In genomic region chr7:158876984-158877383, GRCh38 we compare ENCODE assay signal across 21 cellular contexts. TPM values are rescaled to one million over a fixed set of nuclear protein-coding genes. Genes with fewer than 3 reads are reported as not detected.
DNase-seq lines count a peak whose midpoint lies in the region; ATAC-seq and TF ChIP-seq lines count a peak whose summit lies in the region.
"Had no signal": no experiment of that assay in that cellular context is flagged by ENCODE, and none has a peak within 500 bp of the region (broad histone marks: within the 10 kb centered on the region; RNA-seq: fewer than 3 reads in every experiment).

No MANE protein-coding gene starts in this region.

- 96 to 100% methylated on average over 7 to 23 of the region's 23 CpGs for WGBS in endodermal cell (ENCODE audit: insufficient coverage in 1 of 2, insufficient read length in 1 of 2), 2 experiments

- no peaks in the 10 kb centered on the region for H3K27me3 Mint-ChIP-seq in endodermal cell (ENCODE audit: insufficient read depth)
- H3K27me3 Mint-ChIP-seq: B cell; CD4-positive, alpha-beta T cell had no signal

- no peaks in the 10 kb centered on the region for H3K9me3 Mint-ChIP-seq in endodermal cell
- H3K9me3 Mint-ChIP-seq: CD4-positive, alpha-beta T cell; CD8-positive, alpha-beta T cell had no signal

- intact Hi-C loops in ascending aorta (cut with DNase I) = no loop called here

- no peak for ATAC-seq in thoracic aorta (ENCODE audit: insufficient number of reproducible peaks, low FRiP score, low read depth)
- ATAC-seq in HG03280 (IDR thresholded peaks at IDR 0.05; ENCODE audit: unreplicated experiment) = no peak
- ATAC-seq: A549; CD8-positive, alpha-beta T cell; GM12878 had no signal

- peaks cover 38 to 56% of the 10 kb centered on the region in 2 donors for H3K36me3 ChIP-seq in ascending aorta
- H3K36me3 ChIP-seq in endodermal cell (ENCODE audit: control insufficient read depth, insufficient read depth, low read length) = peaks cover 24% of the 10 kb centered on the region
- H3K36me3 ChIP-seq in rectal smooth muscle tissue (ENCODE audit: control insufficient read depth, insufficient read depth, low read length) = peaks cover 7% of the 10 kb centered on the region
- peaks cover 2% of the 10 kb centered on the region for H3K36me3 ChIP-seq in thoracic aorta

- H3K9me3 ChIP-seq in ascending aorta (no peaks in the 10 kb centered on the region), endodermal cell (ENCODE audit: control insufficient read depth, low read length) (no peaks in the 10 kb centered on the region), thoracic aorta (no peaks in the 10 kb centered on the region)
- H3K9me3 ChIP-seq: A549, Caco-2 had no signal

- no peaks in the 10 kb centered on the region for H3K4me1 ChIP-seq in ascending aorta
- no peaks in the 10 kb centered on the region for H3K4me1 ChIP-seq in endodermal cell (ENCODE audit: control insufficient read depth, insufficient read depth, low read length)
- H3K4me1 ChIP-seq in rectal smooth muscle tissue (ENCODE audit: control insufficient read depth, insufficient read depth, low read length) = no peaks in the 10 kb centered on the region
- peaks cover 0 to 15% of the 10 kb centered on the region in 2 donors for H3K4me1 ChIP-seq in thoracic aorta (ENCODE audit: control insufficient read depth in 1 of 2, low read depth in 2 of 2)
- H3K4me1 ChIP-seq: A549, Caco-2 had no signal

- in situ Hi-C loops in G401 (cut with HindIII; ENCODE audit: low sequenced_read_pairs) = no loop called here

- TF ChIP-seq CTCF in ascending aorta (IDR thresholded peaks at IDR 0.05) = no peak
- no peak for TF ChIP-seq CTCF in endodermal cell (conservative IDR thresholded peaks at IDR 0.05)
- no peak for TF ChIP-seq CTCF in thoracic aorta (IDR thresholded peaks at IDR 0.05)

- H3K9ac ChIP-seq in endodermal cell (ENCODE audit: extremely low read depth, low read length, poor library complexity, severe bottlenecking) (no peak overlapping the region), rectal smooth muscle tissue (ENCODE audit: low read length) (no peak overlapping the region)
- H3K9ac ChIP-seq: BLaER1 treated with 17β-estradiol and CSF1 and Interleukin-3, amounts not matched to agents 10 nM and 100 nM had no signal

- H3K27me3 ChIP-seq in ascending aorta (no peaks in the 10 kb centered on the region), endodermal cell (ENCODE audit: control insufficient read depth, insufficient read depth, low read length, poor library complexity, severe bottlenecking) (no peaks in the 10 kb centered on the region), rectal smooth muscle tissue (ENCODE audit: control insufficient read depth, insufficient read depth, low read length) (no peaks in the 10 kb centered on the region), thoracic aorta (replicated peaks; ENCODE audit: insufficient read depth) (no peaks in the 10 kb centered on the region)
- H3K27me3 ChIP-seq: BLaER1 treated with 17β-estradiol and CSF1 and Interleukin-3, amounts not matched to agents 10 nM and 100 nM had no signal

- H3K27ac ChIP-seq in ascending aorta = peak overlapping the region; percentile 61 to 63
- H3K27ac ChIP-seq in endodermal cell (ENCODE audit: low read depth, low read length) = no peak overlapping the region
- peak overlapping the region; percentile 13 for H3K27ac ChIP-seq in rectal smooth muscle tissue (ENCODE audit: low read depth, low read length)
- H3K27ac ChIP-seq in thoracic aorta = peak overlapping the region; percentile 46 to 51
- H3K27ac ChIP-seq: 22Rv1; A549; BLaER1 treated with 17β-estradiol and CSF1 and Interleukin-3, amounts not matched to agents 10 nM and 100 nM; C4-2B had no signal

- H3K27ac Mint-ChIP-seq in endodermal cell = no peak overlapping the region
- H3K27ac Mint-ChIP-seq: B cell; CD4-positive, alpha-beta T cell; CD8-positive, alpha-beta T cell had no signal

- H3K36me3 Mint-ChIP-seq in endodermal cell (ENCODE audit: low read depth) = peaks cover 63% of the 10 kb centered on the region

- H3K4me3 ChIP-seq in ascending aorta (no peak overlapping the region), endodermal cell (ENCODE audit: low read length) (no peak overlapping the region), rectal smooth muscle tissue (ENCODE audit: low read length) (no peak overlapping the region), thoracic aorta (no peak overlapping the region)
- H3K4me3 ChIP-seq: A549; BLaER1 treated with 17β-estradiol and CSF1 and Interleukin-3, amounts not matched to agents 10 nM and 100 nM; GM12878 had no signal

- DNase-seq in ascending aorta (ENCODE audit: low spot score in 2 of 2) = no peak
- DNase-seq in endodermal cell = peak; percentile 13
- no peak for DNase-seq in thoracic aorta (ENCODE audit: low spot score)
- DNase-seq in G401 (ENCODE audit: low spot score) = no peak
- DNase-seq in putamen (ENCODE audit: low spot score) = no peak
- no peak for DNase-seq in HuH-7 (ENCODE audit: low spot score)
- DNase-seq: AML-193; Caco-2; Calu3; CD4-positive, alpha-beta T cell; CD8-positive, alpha-beta T cell; DMS79 treated with DMSO at 0.1 percent for 48 hours; GDM1 had no signal

- H3K4me3 Mint-ChIP-seq in endodermal cell = no peak overlapping the region
- H3K4me3 Mint-ChIP-seq: B cell; CD4-positive, alpha-beta T cell; CD8-positive, alpha-beta T cell had no signal

- H3K4me1 Mint-ChIP-seq in endodermal cell = no peaks in the 10 kb centered on the region
- H3K4me1 Mint-ChIP-seq: B cell had no signal

RNA-seq across cellular contexts. Expression of gene DYNC2I1, which starts 20.6 kb away (rescaled TPM):
- total RNA-seq in ascending aorta = 7.6 TPM
- total RNA-seq in endodermal cell = 10 to 100 TPM; 18.5 to 24.2 TPM
- polyA plus RNA-seq in endodermal cell (2013, experiment 1 of 2) = 16.4 TPM
- 14.0 TPM for polyA plus RNA-seq in endodermal cell (2013, experiment 2 of 2)
- total RNA-seq in thoracic aorta = 10 to 100 TPM; 17.1 to 34.0 TPM
- 1.6 and 10.6 TPM in 2 replicates for total RNA-seq in G401 (2014; rRNA removed; shearing (Covaris generic))

RNA-seq across cellular contexts. Expression of gene ESYT2, which starts 47.7 kb away (rescaled TPM):
- 102 TPM for total RNA-seq in ascending aorta
- 10 to 100 TPM; 30.7 to 36.9 TPM for total RNA-seq in endodermal cell
- 25.1 TPM for polyA plus RNA-seq in endodermal cell (2013, experiment 1 of 2)
- 23.1 TPM for polyA plus RNA-seq in endodermal cell (2013, experiment 2 of 2)
- total RNA-seq in thoracic aorta = 100 to 1,000 TPM; 196 to 218 TPM
- total RNA-seq in G401 (2014; rRNA removed; shearing (Covaris generic)) = 26.6 and 34.8 TPM in 2 replicates
